ENCODE assay signal across 28 cellular contexts in genomic region chr6:3196770-3197169, GRCh38. TPM values are rescaled to one million over a fixed set of nuclear protein-coding genes. Genes with fewer than 3 reads are reported as not detected.
"Had no signal": no experiment of that assay in that cellular context is flagged by ENCODE, and none has a peak within 500 bp of the region (broad histone marks: within the 10 kb centered on the region; RNA-seq: fewer than 3 reads in every experiment).

No MANE protein-coding gene starts in this region.

- H3K4me3 Mint-ChIP-seq: activated B cell treated with CpG ODN at 0.5 μM for 24 hours; activated CD4-positive, alpha-beta T cell treated with anti-CD3 and anti-CD28 coated beads for 36 hours; activated naive CD8-positive, alpha-beta T cell treated with anti-CD3 and anti-CD28 coated beads for 36 hours; activated T-cell treated with anti-CD3 and anti-CD28 coated beads, Interleukin-2, amount 50 U/mL, for 24 hours; central memory CD8-positive, alpha-beta T cell; effector memory CD8-positive, alpha-beta T cell; memory B cell; nephron progenitor cell; stimulated activated memory B cell treated with anti-CD40 and anti-IgM and Interleukin-4, amounts not matched to agents 10 μg/mL and 1 μg/mL and 100 μg/mL, for 72 hours had no signal

- H3K9me3 Mint-ChIP-seq: activated naive CD8-positive, alpha-beta T cell treated with anti-CD3 and anti-CD28 coated beads for 36 hours; activated T-cell treated with anti-CD3 and anti-CD28 coated beads, Interleukin-2, amount 50 U/mL, for 24 hours; activated T-helper 2 cell treated with anti-CD3 and anti-CD28 coated beads, Interferon-gamma antibody, Interleukin-2, Interleukin-4, amounts not matched to agents 10 μg/mL and 5 μg/mL and 100 μg/mL, durations not matched to agents 14 hours and 24 hours and 36 hours; central memory CD8-positive, alpha-beta T cell; effector memory CD8-positive, alpha-beta T cell; memory B cell; stimulated activated memory B cell treated with anti-CD40 and anti-IgM and Interleukin-4, amounts not matched to agents 10 μg/mL and 1 μg/mL and 100 μg/mL, for 72 hours had no signal

- H3K4me2 ChIP-seq: smooth muscle cell had no signal

- H3K27me3 Mint-ChIP-seq: activated naive CD8-positive, alpha-beta T cell treated with anti-CD3 and anti-CD28 coated beads for 36 hours; stimulated activated memory B cell treated with anti-CD40 and anti-IgM and Interleukin-4, amounts not matched to agents 10 μg/mL and 1 μg/mL and 100 μg/mL, for 72 hours had no signal

- H3K36me3 Mint-ChIP-seq: activated naive CD8-positive, alpha-beta T cell treated with anti-CD3 and anti-CD28 coated beads for 36 hours; memory B cell; stimulated activated memory B cell treated with anti-CD40 and anti-IgM and Interleukin-4, amounts not matched to agents 10 μg/mL and 1 μg/mL and 100 μg/mL, for 72 hours had no signal

- DNase-seq: activated B cell treated with CpG ODN at 0.5 μM for 24 hours; activated CD4-positive, alpha-beta T cell treated with anti-CD3 and anti-CD28 coated beads for 36 hours; activated CD4-positive, alpha-beta T cell treated with anti-CD3 and anti-CD28 coated beads, Interleukin-2, amount 50 U/mL, for 4 hours; activated CD8-positive, alpha-beta memory T cell treated with anti-CD3 and anti-CD28 coated beads for 24 hours; activated CD8-positive, alpha-beta memory T cell treated with anti-CD3 and anti-CD28 coated beads, Interleukin-2, amount 50 U/mL, for 4 hours; activated naive CD4-positive, alpha-beta T cell treated with Interleukin-2 at 50 U/mL for 16 hours; activated naive CD8-positive, alpha-beta T cell treated with anti-CD3 and anti-CD28 coated beads for 36 hours; activated T-cell treated with anti-CD3 and anti-CD28 coated beads, Interleukin-2, amount 50 U/mL, for 24 hours; dorsolateral prefrontal cortex; effector memory CD8-positive, alpha-beta T cell; gastrocnemius medialis; left cardiac atrium; nephron progenitor cell; sigmoid colon; stimulated activated CD4-positive, alpha-beta T cell treated with anti-CD3 and anti-CD28 coated beads, Interleukin-15, amount 100 ng/mL, for 24 hours; stomach had no signal

- H3K4me1 ChIP-seq: breast epithelium, gastrocnemius medialis, sigmoid colon, suprapubic skin had no signal

- H3K27ac Mint-ChIP-seq: activated B cell treated with CpG ODN at 0.5 μM for 24 hours; activated CD4-positive, alpha-beta T cell treated with anti-CD3 and anti-CD28 coated beads for 36 hours; activated naive CD8-positive, alpha-beta T cell treated with anti-CD3 and anti-CD28 coated beads for 36 hours; activated T-cell treated with anti-CD3 and anti-CD28 coated beads, Interleukin-2, amount 50 U/mL, for 24 hours; activated T-helper 2 cell treated with anti-CD3 and anti-CD28 coated beads, Interferon-gamma antibody, Interleukin-2, Interleukin-4, amounts not matched to agents 10 μg/mL and 5 μg/mL and 100 μg/mL, durations not matched to agents 14 hours and 24 hours and 36 hours; effector memory CD8-positive, alpha-beta T cell; memory B cell; nephron progenitor cell; stimulated activated memory B cell treated with anti-CD40 and anti-IgM and Interleukin-4, amounts not matched to agents 10 μg/mL and 1 μg/mL and 100 μg/mL, for 72 hours had no signal

- FAIRE-seq: colon, endothelial cell of umbilical vein, islet of Langerhans had no signal

- ATAC-seq: activated CD4-positive, alpha-beta T cell treated with anti-CD3 and anti-CD28 coated beads for 36 hours; effector memory CD8-positive, alpha-beta T cell; gastrocnemius medialis; stimulated activated memory B cell treated with anti-CD40 and anti-IgM and Interleukin-4, amounts not matched to agents 10 μg/mL and 1 μg/mL and 100 μg/mL, for 72 hours had no signal

- H3K4me3 ChIP-seq: breast epithelium, esophagus muscularis mucosa, gastrocnemius medialis, sigmoid colon, smooth muscle cell, stomach, suprapubic skin, tibial nerve had no signal

- H3K4me1 Mint-ChIP-seq: activated B cell treated with CpG ODN at 0.5 μM for 24 hours; activated CD4-positive, alpha-beta T cell treated with anti-CD3 and anti-CD28 coated beads for 36 hours; activated naive CD8-positive, alpha-beta T cell treated with anti-CD3 and anti-CD28 coated beads for 36 hours; central memory CD8-positive, alpha-beta T cell; memory B cell; stimulated activated memory B cell treated with anti-CD40 and anti-IgM and Interleukin-4, amounts not matched to agents 10 μg/mL and 1 μg/mL and 100 μg/mL, for 72 hours had no signal

- H3K27ac ChIP-seq: breast epithelium, esophagus muscularis mucosa, gastrocnemius medialis, sigmoid colon, stomach, suprapubic skin had no signal

- H3K9me3 ChIP-seq: breast epithelium, esophagus muscularis mucosa, gastrocnemius medialis, stomach, suprapubic skin had no signal

RNA-seq across cellular contexts. Expression of gene TUBB2B, which starts 30.7 kb away (rescaled TPM):
- total RNA-seq: activated B cell treated with CpG ODN at 0.5 μM for 24 hours had no signal
